1 cellular context compared by ENCODE assay signal in the genomic region with DNA sequence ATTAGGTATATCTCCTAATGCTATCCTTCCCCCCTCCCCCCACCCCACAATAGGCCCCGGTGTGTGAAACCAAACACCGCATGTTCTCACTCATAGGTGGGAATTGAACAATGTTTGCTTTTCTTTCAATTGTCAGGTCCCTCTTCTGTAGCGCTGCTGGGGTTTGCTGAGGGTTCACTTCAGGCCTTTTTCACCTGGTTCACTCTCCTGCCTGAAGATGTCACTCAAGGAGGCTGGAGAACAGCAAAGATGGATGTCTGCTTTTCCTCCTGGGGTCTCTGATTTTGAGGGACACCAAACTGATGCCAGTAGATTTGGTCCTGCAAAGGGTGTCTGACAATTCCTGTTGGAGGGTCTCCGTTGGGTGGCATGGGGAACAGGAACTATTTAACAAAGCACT.
TF ChIP-seq lines count a peak whose summit lies in the region.

No MANE protein-coding gene starts in this region.

TF ChIP-seq in H1, 55 proteins besides CTCF, POLR2A, EP300 and RAD21:
- no peak for TF ChIP-seq SUZ12 (IDR thresholded peaks at IDR 0.05; ENCODE audit: low read length)
- TF ChIP-seq TAF7 (optimal IDR thresholded peaks at IDR 0.05; ENCODE audit: borderline replicate concordance, low read depth, low read length): no peak
- TF ChIP-seq SIX5 (IDR thresholded peaks at IDR 0.05; ENCODE audit: low read depth, low read length): no peak
- no peak for TF ChIP-seq CREB1 (IDR thresholded peaks at IDR 0.05)
- no peak for TF ChIP-seq SIN3A (conservative IDR thresholded peaks at IDR 0.05 in 1 of 2, IDR thresholded peaks at IDR 0.05 in 1 of 2; ENCODE audit: low read depth in 1 of 2, low read length in 2 of 2)
- no peak for TF ChIP-seq MAX (IDR thresholded peaks at IDR 0.05)
